1 cellular context compared by ENCODE assay signal in genomic region chr20:23459431-23460112, GRCh38.
TF ChIP-seq lines count a peak whose summit lies in the region.

No MANE protein-coding gene starts in this region.

TF ChIP-seq in GM23338, 12 proteins besides CTCF, POLR2A, EP300 and RAD21 (continued from another document):
- TF ChIP-seq ZNF462 (CRISPR knock-in tag; IDR thresholded peaks at IDR 0.05) (no peak), CREB1 (CRISPR knock-in tag; IDR thresholded peaks at IDR 0.05; ENCODE audit: low read depth) (no peak), STAT1 (IDR thresholded peaks at IDR 0.05; ENCODE audit: unreplicated experiment) (no peak), NANOG (IDR thresholded peaks at IDR 0.05; ENCODE audit: borderline replicate concordance) (no peak), ZNF331 (CRISPR knock-in tag; IDR thresholded peaks at IDR 0.05; ENCODE audit: low read depth) (no peak), ZNF114 (CRISPR knock-in tag; IDR thresholded peaks at IDR 0.05) (no peak), ETS1 (IDR thresholded peaks at IDR 0.05) (no peak)
TF ChIP-seq in GM23338: peak in this region for 0.
